Comparison of ENCODE assay signal across 16 cellular contexts in genomic region chr11:101866619-101867491, GRCh38. TPM values are rescaled to one million over a fixed set of nuclear protein-coding genes. Genes with fewer than 3 reads are reported as not detected.
DNase-seq lines count a peak whose midpoint lies in the region; ATAC-seq, FAIRE-seq and TF ChIP-seq lines count a peak whose summit lies in the region.
"Had no signal": no experiment of that assay in that cellular context is flagged by ENCODE, and none has a peak within 500 bp of the region (broad histone marks: within the 10 kb centered on the region; RNA-seq: fewer than 3 reads in every experiment).

No MANE protein-coding gene starts in this region.

- no peaks in the 10 kb centered on the region for H3K36me3 Mint-ChIP-seq in natural killer cell
- H3K36me3 Mint-ChIP-seq: CD14-positive monocyte, immature natural killer cell had no signal

- H3K9ac ChIP-seq in endothelial cell of umbilical vein (replicated peaks; ENCODE audit: extremely low read depth, insufficient read depth, low read length), result no peak overlapping the region

- H3K27ac ChIP-seq in endothelial cell of umbilical vein (ENCODE audit: insufficient read depth, low read depth, low read length), result no peak overlapping the region
- no peak overlapping the region for H3K27ac ChIP-seq in left lung
- H3K27ac ChIP-seq in upper lobe of left lung, result no peak overlapping the region
- H3K27ac ChIP-seq in effector memory CD4-positive, alpha-beta T cell (ENCODE audit: insufficient read depth, low read length, poor library complexity, severe bottlenecking), result no peak overlapping the region
- H3K27ac ChIP-seq: neutrophil had no signal

- no peak overlapping the region for H3K4me2 ChIP-seq in endothelial cell of umbilical vein (ENCODE audit: insufficient read depth, low read length)

- TF ChIP-seq POLR2A in endothelial cell of umbilical vein (IDR thresholded peaks at IDR 0.05; ENCODE audit: low read depth, low read length) (no peak), upper lobe of left lung (IDR thresholded peaks at IDR 0.05) (no peak)

- TF ChIP-seq CTCF in BJ (IDR thresholded peaks at IDR 0.05; ENCODE audit: insufficient read depth, low read depth, low read length), result no peak
- no peak for TF ChIP-seq CTCF in endothelial cell of umbilical vein (IDR thresholded peaks at IDR 0.05; ENCODE audit: extremely low read depth in 1 of 2, insufficient read depth in 1 of 2, low read depth in 1 of 2, low read length in 2 of 2)
- TF ChIP-seq CTCF in left lung (IDR thresholded peaks at IDR 0.05), result no peak
- no peak for TF ChIP-seq CTCF in natural killer cell (IDR thresholded peaks at IDR 0.05)
- no peak for TF ChIP-seq CTCF in upper lobe of left lung (IDR thresholded peaks at IDR 0.05)

- peaks cover 0 to 2% of the 10 kb centered on the region in 2 donors for H3K9me3 Mint-ChIP-seq in natural killer cell
- H3K9me3 Mint-ChIP-seq: immature natural killer cell had no signal

- no peak overlapping the region for H3K4me3 Mint-ChIP-seq in natural killer cell
- H3K4me3 Mint-ChIP-seq: CD14-positive monocyte, immature natural killer cell had no signal

- H3K9me1 ChIP-seq in endothelial cell of umbilical vein (replicated peaks; ENCODE audit: control insufficient read depth, extremely low read depth, insufficient read depth, low read length), result no peaks in the 10 kb centered on the region

- TF ChIP-seq EP300 in upper lobe of left lung (IDR thresholded peaks at IDR 0.05), result no peak

- no peak overlapping the region for H2AFZ ChIP-seq in endothelial cell of umbilical vein (ENCODE audit: low read depth, low read length)

- no peaks in the 10 kb centered on the region for H3K36me3 ChIP-seq in BJ (ENCODE audit: control insufficient read depth, insufficient read depth, low read length)
- H3K36me3 ChIP-seq in endothelial cell of umbilical vein (ENCODE audit: control insufficient read depth in 2 of 2, extremely low read depth in 1 of 2, insufficient read depth in 2 of 2, low read length in 2 of 2), result no peaks in the 10 kb centered on the region
- H3K36me3 ChIP-seq in left lung, result no peaks in the 10 kb centered on the region
- H3K36me3 ChIP-seq in upper lobe of left lung, result no peaks in the 10 kb centered on the region
- no peaks in the 10 kb centered on the region for H3K36me3 ChIP-seq in effector memory CD4-positive, alpha-beta T cell (ENCODE audit: control insufficient read depth, insufficient read depth, low read length)
- H3K36me3 ChIP-seq: neutrophil had no signal

- POLR2A ChIA-PET in BJ (lab: Charles Lee) (interaction anchor here (0.5 to 0.6 kb wide), 2 partner anchors 50 to 129 kb away, joined by 3 to 13 read pairs; no protein-coding TSS in a partner anchor), endothelial cell of umbilical vein (lab: Charles Lee) (no interaction called here)

- no peak overlapping the region for H3K27ac Mint-ChIP-seq in natural killer cell
- H3K27ac Mint-ChIP-seq: CD14-positive monocyte, immature natural killer cell had no signal

- H3K4me3 ChIP-seq in BJ (ENCODE audit: low read depth, low read length), result no peak overlapping the region
- no peak overlapping the region for H3K4me3 ChIP-seq in endothelial cell of umbilical vein (replicated peaks in 1 of 3; ENCODE audit: insufficient read depth in 1 of 3, low read depth in 1 of 3, low read length in 3 of 3)
- H3K4me3 ChIP-seq in left lung, result no peak overlapping the region
- H3K4me3 ChIP-seq in upper lobe of left lung, result no peak overlapping the region
- H3K4me3 ChIP-seq in effector memory CD4-positive, alpha-beta T cell (ENCODE audit: insufficient read depth, low read depth, low read length, poor library complexity, severe bottlenecking), result no peak overlapping the region

- FAIRE-seq in endothelial cell of umbilical vein (lab: Jason Lieb, UNC), result no peak
- FAIRE-seq: GM19239 had no signal

- H3K9me3 ChIP-seq in endothelial cell of umbilical vein (replicated peaks; ENCODE audit: control insufficient read depth, insufficient read depth, low read length) (no peaks in the 10 kb centered on the region), left lung (peaks cover 0 to 4% of the 10 kb centered on the region in 2 donors), upper lobe of left lung (no peaks in the 10 kb centered on the region)
- no peaks in the 10 kb centered on the region for H3K9me3 ChIP-seq in effector memory CD4-positive, alpha-beta T cell (ENCODE audit: control insufficient read depth, low read length)
- H3K9me3 ChIP-seq: neutrophil had no signal

- dilution Hi-C loops in endothelial cell of umbilical vein (cut with MboI; ENCODE audit: extremely low pct_ligation_motif_present, low sequenced_read_pairs), result no loop called here

- CTCF ChIA-PET in BJ (lab: Yijun Ruan, JAX), result interaction anchor here (0.9 to 10.0 kb wide), 2 partner anchors 13 to 140 kb away, joined by 3 to 173 read pairs; no protein-coding TSS in a partner anchor
- CTCF ChIA-PET in endothelial cell of umbilical vein (lab: Charles Lee), result interaction anchor here (0.7 to 10.9 kb wide), 4 partner anchors 12 to 137 kb away, joined by 3 to 621 read pairs (median 20); partner anchors contain the start of gene CEP126

- intact Hi-C loops in endothelial cell of umbilical vein (cut with micrococcal nuclease) (loop anchor here (10.0 kb wide), 2 partner anchors 358 to 398 kb away; no protein-coding TSS in a partner anchor), left lung (cut with DNase I) (no loop called here), natural killer cell (cut with micrococcal nuclease) (no loop called here)

- WGBS in upper lobe of left lung, 2 donors, result 65 to 79% methylated on average over 5 of the region's 5 CpGs

- H4K20me1 ChIP-seq in endothelial cell of umbilical vein (replicated peaks; ENCODE audit: control insufficient read depth, extremely low read depth, insufficient read depth, low read length), result no peaks in the 10 kb centered on the region

- peak; percentile 47 for DNase-seq in BJ (ENCODE audit: low read depth)
- DNase-seq in M059J (ENCODE audit: low read depth), result peak; percentile 89
- peak; percentile 29 for DNase-seq in endothelial cell of umbilical vein (ENCODE audit: low read depth, low spot score)
- DNase-seq in left lung, result no peak
- no peak for DNase-seq in effector CD8-positive, alpha-beta T cell (lab: John Stamatoyannopoulos, UW)
- no peak for DNase-seq in natural killer cell
- DNase-seq in upper lobe of left lung, result no peak
- DNase-seq in effector memory CD4-positive, alpha-beta T cell, result no peak
- DNase-seq: anterior cingulate cortex, H7, immature natural killer cell, Karpas-422, NCI-H446 had no signal

- peaks cover 11 to 42% of the 10 kb centered on the region in 2 donors for H3K27me3 Mint-ChIP-seq in natural killer cell (ENCODE audit: low read depth in 2 of 2)

- ATAC-seq in left lung (peak; percentile 52), natural killer cell (no peak), upper lobe of left lung (ENCODE audit: low FRiP score in 2 of 2) (no peak)

- no peaks in the 10 kb centered on the region for H3K27me3 ChIP-seq in BJ (ENCODE audit: control insufficient read depth, insufficient read depth, low read length)
- no peaks in the 10 kb centered on the region for H3K27me3 ChIP-seq in endothelial cell of umbilical vein (ENCODE audit: control insufficient read depth in 2 of 2, insufficient read depth in 2 of 2, low read length in 2 of 2)
- H3K27me3 ChIP-seq in left lung, result no peaks in the 10 kb centered on the region
- no peaks in the 10 kb centered on the region for H3K27me3 ChIP-seq in upper lobe of left lung
- no peaks in the 10 kb centered on the region for H3K27me3 ChIP-seq in effector memory CD4-positive, alpha-beta T cell (replicated peaks; ENCODE audit: control insufficient read depth, insufficient read depth, low read length, poor library complexity, severe bottlenecking)
- H3K27me3 ChIP-seq: neutrophil had no signal

- no peaks in the 10 kb centered on the region for H3K4me1 Mint-ChIP-seq in natural killer cell
- H3K4me1 Mint-ChIP-seq: CD14-positive monocyte, immature natural killer cell had no signal

- H3K79me2 ChIP-seq in endothelial cell of umbilical vein (ENCODE audit: control insufficient read depth, insufficient read depth, low read length), result no peaks in the 10 kb centered on the region

- H3K4me1 ChIP-seq in endothelial cell of umbilical vein (ENCODE audit: control insufficient read depth, extremely low read depth, insufficient read depth, low read length), result peaks cover 58% of the 10 kb centered on the region
- H3K4me1 ChIP-seq in left lung, result no peaks in the 10 kb centered on the region
- H3K4me1 ChIP-seq in upper lobe of left lung, result no peaks in the 10 kb centered on the region
- H3K4me1 ChIP-seq in effector memory CD4-positive, alpha-beta T cell (ENCODE audit: control insufficient read depth, insufficient read depth, low read length, poor library complexity, severe bottlenecking), result no peaks in the 10 kb centered on the region

- no TSS peak for BruUV-seq in endothelial cell of umbilical vein (replicated peaks; lab: Mats Ljungman, UMichigan)

RNA-seq across cellular contexts. Expression of gene CEP126, which starts 48.0 kb away (rescaled TPM):
- polyA plus RNA-seq in BJ (2011; rRNA removed) (1.5 and 2.9 TPM in 2 replicates), endothelial cell of umbilical vein (2.9 and 3.6 TPM in 2 replicates)
- 1.5 and 1.7 TPM in 2 replicates for polyA minus RNA-seq in BJ (2011; rRNA and poly(A)+ RNA removed)
- total RNA-seq in M059J (2014; rRNA removed; shearing (Covaris generic)), result 0.81 and 0.86 TPM in 2 replicates
- total RNA-seq in endothelial cell of umbilical vein (5.8 and 9.1 TPM in 2 replicates), left lung (1 to 10 TPM; 3.6 to 4.1 TPM), natural killer cell (10 to 100 TPM in 2 of 3 donors, 1 to 10 TPM in 1; 8.5 to 15.7 (median 10.4) TPM), upper lobe of left lung (10 to 100 TPM in 3 of 6 donors, 1 to 10 TPM in 3; 2.0 to 33.4 (median 8.0) TPM)
- 3.9 and 4.1 TPM in 2 replicates for polyA plus RNA-seq in endothelial cell of umbilical vein (2011; cell fraction: cytosol; rRNA removed)
- 14.9 and 16.2 TPM in 2 replicates for polyA plus RNA-seq in endothelial cell of umbilical vein (2011; cell fraction: nucleus; rRNA removed)
- polyA plus RNA-seq in endothelial cell of umbilical vein (2012), result 10.6 and 13.2 TPM in 2 replicates
- 7.5 and 12.3 TPM in 2 replicates for polyA minus RNA-seq in endothelial cell of umbilical vein
- polyA minus RNA-seq in endothelial cell of umbilical vein (2011; cell fraction: cytosol; rRNA and poly(A)+ RNA removed), result 1.4 TPM
- 16.2 and 24.7 TPM in 2 replicates for polyA minus RNA-seq in endothelial cell of umbilical vein (2011; cell fraction: nucleus; rRNA and poly(A)+ RNA removed)

RNA-seq across cellular contexts. Expression of gene ANGPTL5, which starts 49.5 kb away (rescaled TPM):
- polyA plus RNA-seq in BJ (2011; rRNA removed), result not detected in 2 replicates
- not detected in 2 replicates for polyA minus RNA-seq in BJ (2011; rRNA and poly(A)+ RNA removed)
- total RNA-seq in M059J (2014; rRNA removed; shearing (Covaris generic)), result not detected in 2 replicates
- not detected in 2 replicates for total RNA-seq in endothelial cell of umbilical vein
- 0.03 and 0.12 TPM in 2 replicates for polyA plus RNA-seq in endothelial cell of umbilical vein
- polyA plus RNA-seq in endothelial cell of umbilical vein (2011; cell fraction: cytosol; rRNA removed), result 0.12 and 0.18 TPM in 2 replicates
- polyA plus RNA-seq in endothelial cell of umbilical vein (2011; cell fraction: nucleus; rRNA removed), result 0.07 and 0.22 TPM in 2 replicates
- 0.07 and 0.14 TPM in 2 replicates for polyA plus RNA-seq in endothelial cell of umbilical vein (2012)
- not detected in 2 replicates for polyA minus RNA-seq in endothelial cell of umbilical vein
- polyA minus RNA-seq in endothelial cell of umbilical vein (2011; cell fraction: cytosol; rRNA and poly(A)+ RNA removed), result not detected
- not detected in 2 replicates for polyA minus RNA-seq in endothelial cell of umbilical vein (2011; cell fraction: nucleus; rRNA and poly(A)+ RNA removed)
- total RNA-seq in left lung, result under 1 TPM; 0.09 to 0.34 TPM
- total RNA-seq in natural killer cell, result not detected
- under 1 TPM in 4 of 6 donors, not detected in 2; 0.09 to 0.49 (median 0.29) TPM for total RNA-seq in upper lobe of left lung
- total RNA-seq: H7 had no signal
- polyA plus RNA-seq: CD14-positive monocyte, immature natural killer cell had no signal

Comparison
In these comparisons a context has a peak if more than half of its experiments do, and no peak if none do; other contexts are left out.
1. DNase-seq: peak in BJ (single experiment), M059J (single experiment) and endothelial cell of umbilical vein (single experiment); none in left lung (0 of 2), effector CD8-positive, alpha-beta T cell (single experiment), natural killer cell (single experiment), upper lobe of left lung (0 of 2) and effector memory CD4-positive, alpha-beta T cell (0 of 3).